ENCODE assay signal across 8 cellular contexts in genomic region chr22:50481440-50482106, GRCh38. TPM values are rescaled to one million over a fixed set of nuclear protein-coding genes. Genes with fewer than 3 reads are reported as not detected.
DNase-seq lines count a peak whose midpoint lies in the region; ATAC-seq and TF ChIP-seq lines count a peak whose summit lies in the region.

Gene ADM2 (plus strand): TSS chr22:50481543. CDS start chr22:50481848, 305 bp downstream.

- intact Hi-C loops in ovary (cut with DNase I) = no loop called here

- no peak for TF ChIP-seq POLR2A in ovary (IDR thresholded peaks at IDR 0.05)

- peaks cover 9% of the 10 kb centered on the region for H3K27me3 ChIP-seq in ovary

- no peak for TF ChIP-seq CTCF in ovary (IDR thresholded peaks at IDR 0.05)

- WGBS in ovary, 3 donors = 2 to 6% (median 3%) methylated on average over 16 to 70 of the region's 70 CpGs

- no peak within 1 kb of the TSS for H3K27ac ChIP-seq in ovary

- ATAC-seq in esophagus mucosa = peak; percentile 37
- no peak for ATAC-seq in GM18909 (IDR thresholded peaks at IDR 0.05; ENCODE audit: poor library complexity, unreplicated experiment)
- no peak for ATAC-seq in HG03457 (IDR thresholded peaks at IDR 0.05; ENCODE audit: unreplicated experiment)

- peak within 1 kb of the TSS; percentile 19 for H3K4me3 ChIP-seq in ovary

- DNase-seq in NCI-H82 (lab: John Stamatoyannopoulos, UW) = peak; percentile 39
- no peak for DNase-seq in NCI-H82 treated with DMSO at 0.1 percent for 48 hours (lab: John Stamatoyannopoulos, UW; ENCODE audit: unreplicated experiment)
- peak; percentile 68 for DNase-seq in activated CD8-positive, alpha-beta memory T cell treated with anti-CD3 and anti-CD28 coated beads, Interleukin-2, amount 50 U/mL, for 4 hours
- DNase-seq in ovary = no peak
- no peak for DNase-seq in 8988T

- no peaks in the 10 kb centered on the region for H3K4me1 ChIP-seq in ovary (ENCODE audit: insufficient read depth)

- H3K9me3 ChIP-seq in ovary = no peaks in the 10 kb centered on the region

- TF ChIP-seq EP300 in ovary (IDR thresholded peaks at IDR 0.05) = no peak

- H3K36me3 ChIP-seq in ovary = no peaks in the 10 kb centered on the region

RNA-seq across cellular contexts. Expression of gene ADM2, which starts in this region (rescaled TPM):
- 11.7 TPM for total RNA-seq in esophagus mucosa
- 1 to 10 TPM in 1 of 7 donors, under 1 TPM in 3, not detected in 3; 0.11 to 2.6 (median 0.21) TPM for total RNA-seq in ovary
- under 1 TPM; 0.01 to 0.03 TPM for polyA plus RNA-seq in ovary

Comparison
In these comparisons a context has a peak if more than half of its experiments do, and no peak if none do; other contexts are left out.
1. DNase-seq: peak in NCI-H82 (single experiment) and activated CD8-positive, alpha-beta memory T cell treated with anti-CD3 and anti-CD28 coated beads, Interleukin-2, amount 50 U/mL, for 4 hours (single experiment); none in NCI-H82 treated with DMSO at 0.1 percent for 48 hours (single experiment), ovary (0 of 5) and 8988T (single experiment).